Comparison of ENCODE assay signal across 6 cellular contexts in the genomic region with DNA sequence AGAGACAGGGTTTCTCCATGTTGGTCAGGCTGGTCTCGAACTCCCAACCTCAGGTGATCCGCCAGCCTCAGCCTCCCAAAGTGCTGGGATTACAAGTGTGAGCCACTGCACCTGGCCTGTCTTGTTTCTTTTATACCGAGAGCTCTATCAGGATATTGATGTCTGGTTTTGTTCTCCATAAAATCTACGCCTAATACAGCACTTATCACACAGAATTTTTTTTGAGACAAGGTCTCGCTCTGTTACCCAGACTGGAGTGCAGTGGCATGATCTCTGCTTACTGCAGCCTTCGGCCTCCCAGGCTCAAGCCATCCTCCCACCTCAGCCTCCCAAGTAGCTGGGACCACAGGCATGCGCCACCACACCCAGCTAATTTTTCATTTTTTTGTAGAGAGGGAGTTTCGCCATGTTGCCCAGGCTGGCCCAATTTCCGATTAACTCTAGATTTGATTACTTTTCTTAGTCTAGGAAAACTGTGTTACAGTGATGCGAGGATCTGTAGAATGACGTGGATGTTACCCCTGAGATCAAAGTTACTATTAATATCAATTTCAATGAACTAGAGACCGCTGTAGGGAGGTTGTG. TPM values are rescaled to one million over a fixed set of nuclear protein-coding genes. Genes with fewer than 3 reads are reported as not detected.
DNase-seq lines count a peak whose midpoint lies in the region; ATAC-seq and TF ChIP-seq lines count a peak whose summit lies in the region.
"Not testable (repeated sequence)": the region's sequence is repeated elsewhere in the genome, so short reads cannot be mapped to it uniquely, and the experiment has no call there.

No MANE protein-coding gene starts in this region.

- peak overlapping the region; percentile 64 for H2BK5ac ChIP-seq in trophoblast cell (ENCODE audit: low read depth, low read length, poor library complexity)

- H3K4me2 ChIP-seq in trophoblast cell (ENCODE audit: low read length), result peak overlapping the region; percentile 76

- peak overlapping the region; percentile 87 for H2BK12ac ChIP-seq in trophoblast cell (ENCODE audit: low read length)

- peak overlapping the region; percentile 93; the same call in 1 of the 2 replicates for H3K9ac ChIP-seq in iPS-20b (ENCODE audit: low read depth, low read length)
- not testable (repeated sequence) for H3K9ac ChIP-seq in trophoblast cell (ENCODE audit: low read length)

- no CpG with 5 or more reads among the region's 12 CpGs for WGBS in trophoblast cell (ENCODE audit: extremely low coverage, insufficient coverage, insufficient read length)

- H4K8ac ChIP-seq in trophoblast cell (ENCODE audit: low read depth, low read length), result peak overlapping the region; percentile 96

- not testable (repeated sequence) for TF ChIP-seq CTCF in 22Rv1 (IDR thresholded peaks at IDR 0.05)

- H3K36me3 ChIP-seq in iPS-20b (ENCODE audit: insufficient read depth, low read depth, low read length), result peaks cover 24% of the 10 kb centered on the region
- not testable (repeated sequence) for H3K36me3 ChIP-seq in trophoblast cell (ENCODE audit: control insufficient read depth in 1 of 2, insufficient read depth in 2 of 2, low read length in 2 of 2)

- H4K12ac ChIP-seq in trophoblast cell (ENCODE audit: low read depth, low read length), result peak overlapping the region; percentile 93

- DNase-seq in T-helper 2 cell treated with Interferon-gamma antibody and Interleukin-4, amounts not matched to agents 5 μg/mL and 100 μg/mL, for 36 hours (ENCODE audit: low spot score); caudate nucleus (lab: John Stamatoyannopoulos, UW); trophoblast cell: not testable (repeated sequence)

- peaks cover 16% of the 10 kb centered on the region for H3K79me1 ChIP-seq in trophoblast cell (ENCODE audit: low read length)

- peak overlapping the region; percentile 95 for H3K27ac Mint-ChIP-seq in T-helper 2 cell treated with Interferon-gamma antibody and Interleukin-4, amounts not matched to agents 5 μg/mL and 100 μg/mL, for 36 hours

- not testable (repeated sequence) for H3K4me1 ChIP-seq in iPS-20b (ENCODE audit: insufficient read depth, low read length); trophoblast cell (ENCODE audit: control insufficient read depth in 1 of 2, insufficient read depth in 2 of 2, low read length in 2 of 2)

- not testable (repeated sequence) for H3K23ac ChIP-seq in trophoblast cell (ENCODE audit: low read length)

- peak overlapping the region; percentile 94 for H3K4me3 Mint-ChIP-seq in T-helper 2 cell treated with Interferon-gamma antibody and Interleukin-4, amounts not matched to agents 5 μg/mL and 100 μg/mL, for 36 hours

- H2BK120ac ChIP-seq in trophoblast cell (ENCODE audit: insufficient read depth, low read length, poor library complexity), result peak overlapping the region; percentile 84

- peak; percentile 6 for ATAC-seq in HG02763 (IDR thresholded peaks at IDR 0.05; ENCODE audit: unreplicated experiment)

- H3K79me2 ChIP-seq in trophoblast cell (ENCODE audit: control insufficient read depth, insufficient read depth, low read length, poor library complexity), result not testable (repeated sequence)

- not testable (repeated sequence) for H3K27me3 Mint-ChIP-seq in T-helper 2 cell treated with Interferon-gamma antibody and Interleukin-4, amounts not matched to agents 5 μg/mL and 100 μg/mL, for 36 hours (ENCODE audit: low read depth)

- H3K14ac ChIP-seq in trophoblast cell (ENCODE audit: low read length), result peak overlapping the region; percentile 70

- peak overlapping the region; percentile 89 for H4K91ac ChIP-seq in trophoblast cell (ENCODE audit: low read depth, low read length)

- peak overlapping the region; percentile 83 for H2AK5ac ChIP-seq in trophoblast cell (ENCODE audit: low read length)

- H3K4me3 ChIP-seq in iPS-20b (ENCODE audit: low read length), result peak overlapping the region; percentile 85; the same call in 1 of the 2 replicates
- H3K4me3 ChIP-seq in trophoblast cell (ENCODE audit: low read depth, low read length), result not testable (repeated sequence)

- peak overlapping the region; percentile 95 for H2AFZ ChIP-seq in trophoblast cell (ENCODE audit: insufficient read depth, low read length, poor library complexity)

- H3K4ac ChIP-seq in trophoblast cell (ENCODE audit: low read depth, low read length), result peak overlapping the region; percentile 48

- not testable (repeated sequence) for H3K9me3 ChIP-seq in iPS-20b (ENCODE audit: insufficient read depth, low read depth, low read length); trophoblast cell (ENCODE audit: insufficient read depth, low read depth, low read length)

- peak overlapping the region; percentile 61 for H3K27ac ChIP-seq in 22Rv1
- H3K27ac ChIP-seq in caudate nucleus (ENCODE audit: low read depth, low read length), result peak overlapping the region; percentile 84
- not testable (repeated sequence) for H3K27ac ChIP-seq in iPS-20b (ENCODE audit: low read length)
- H3K27ac ChIP-seq in trophoblast cell (ENCODE audit: low read depth, low read length), result peak overlapping the region; percentile 24

- H3K4me1 Mint-ChIP-seq in T-helper 2 cell treated with Interferon-gamma antibody and Interleukin-4, amounts not matched to agents 5 μg/mL and 100 μg/mL, for 36 hours (ENCODE audit: low read depth), result peaks cover 32% of the 10 kb centered on the region

- H3K36me3 Mint-ChIP-seq in T-helper 2 cell treated with Interferon-gamma antibody and Interleukin-4, amounts not matched to agents 5 μg/mL and 100 μg/mL, for 36 hours (ENCODE audit: low read depth), result peaks cover 26% of the 10 kb centered on the region

- not testable (repeated sequence) for H3K27me3 ChIP-seq in iPS-20b (ENCODE audit: insufficient read depth, low read length); trophoblast cell (ENCODE audit: insufficient read depth, low read length)

- peak overlapping the region; percentile 86 for H3K18ac ChIP-seq in trophoblast cell (ENCODE audit: low read length)

- H3K9me3 Mint-ChIP-seq in T-helper 2 cell treated with Interferon-gamma antibody and Interleukin-4, amounts not matched to agents 5 μg/mL and 100 μg/mL, for 36 hours, result not testable (repeated sequence)

RNA-seq across cellular contexts. Expression of gene MRPL52, which starts 0.5 kb away (rescaled TPM):
- 216 and 219 TPM in 2 replicates for polyA plus RNA-seq in trophoblast cell (2013)

RNA-seq across cellular contexts. Expression of gene MMP14, which starts 7.2 kb away (rescaled TPM):
- polyA plus RNA-seq in trophoblast cell (2013), result 1,258 and 1,302 TPM in 2 replicates

RNA-seq across cellular contexts. Expression of gene SLC7A7, which starts 13.9 kb away (rescaled TPM):
- polyA plus RNA-seq in trophoblast cell (2013), result 44.4 and 49.4 TPM in 2 replicates

RNA-seq across cellular contexts. Expression of gene LRP10, which starts 42.4 kb away (rescaled TPM):
- polyA plus RNA-seq in trophoblast cell (2013), result 32.8 and 36.9 TPM in 2 replicates

RNA-seq across cellular contexts. Expression of gene REM2, which starts 53.9 kb away (rescaled TPM):
- polyA plus RNA-seq in trophoblast cell (2013), result 0.72 and 0.82 TPM in 2 replicates
